Comparison of ENCODE assay signal across 15 cellular contexts in the genomic region with DNA sequence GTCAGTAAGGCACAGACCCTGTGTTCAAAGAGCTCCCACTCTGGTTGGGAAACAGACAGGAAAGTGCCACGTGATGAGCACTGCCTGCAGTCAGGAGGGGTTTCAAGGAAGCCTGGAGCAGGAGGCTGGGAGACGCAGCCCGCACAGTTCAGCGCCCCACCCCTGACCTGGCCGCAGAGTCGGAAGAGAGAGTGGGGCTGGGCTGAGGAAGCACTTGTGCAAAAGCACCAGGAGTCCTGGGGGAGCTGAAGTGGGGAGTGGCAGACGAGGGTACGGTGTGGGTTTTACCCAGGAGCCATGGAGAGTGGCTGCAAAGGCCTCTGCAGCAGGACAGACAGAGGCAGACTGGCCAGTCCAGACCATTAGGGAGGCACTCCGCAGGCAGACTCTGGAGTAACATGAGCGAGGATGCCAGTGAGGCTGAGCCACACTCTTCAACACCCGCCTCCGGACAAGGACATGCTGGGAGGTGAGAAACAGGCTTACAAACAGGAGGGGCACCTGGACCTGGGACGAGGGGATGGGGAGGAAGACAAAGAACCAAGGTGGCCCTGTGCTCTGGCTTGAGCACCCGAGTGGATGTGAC.
DNase-seq lines count a peak whose midpoint lies in the region; ATAC-seq and TF ChIP-seq lines count a peak whose summit lies in the region.
"Had no signal": no experiment of that assay in that cellular context is flagged by ENCODE, and none has a peak within 500 bp of the region (broad histone marks: within the 10 kb centered on the region; RNA-seq: fewer than 3 reads in every experiment).

No MANE protein-coding gene starts in this region.

- H2BK15ac ChIP-seq in H9 (ENCODE audit: low read depth, low read length): no peak overlapping the region

- H3K36me3 ChIP-seq in CD4-positive, CD25-positive, alpha-beta regulatory T cell (ENCODE audit: control insufficient read depth, insufficient read depth, low read length): peaks cover 79% of the 10 kb centered on the region
- peaks cover 0 to 67% (median 0%) of the 10 kb centered on the region in 3 donors for H3K36me3 ChIP-seq in esophagus squamous epithelium

- WGBS in H9 (ENCODE audit: extremely low coverage, insufficient read length, low lambda C conversion rate): no CpG with 5 or more reads among the region's 14 CpGs
- WGBS in esophagus squamous epithelium, 2 donors: 84 to 85% methylated on average over 10 of the region's 14 CpGs

- intact Hi-C loops in natural killer cell (cut with micrococcal nuclease): no loop called here
- intact Hi-C loops in esophagus squamous epithelium (cut with DNase I): no loop called here

- peak overlapping the region in 3 of 4 donors; percentile 54 to 63 (median 59) for H3K4me3 Mint-ChIP-seq in CD4-positive, CD25-positive, alpha-beta regulatory T cell
- H3K4me3 Mint-ChIP-seq in H9 (no peak overlapping the region; a peak in 1 of 5 replicates), natural killer cell (peak overlapping the region; percentile 55), HFFc6 (no peak overlapping the region)
- H3K4me3 Mint-ChIP-seq in activated naive CD8-positive, alpha-beta T cell treated with anti-CD3 and anti-CD28 coated beads, Interleukin-2, amount 10 ng/mL, durations not matched to agents 7 days and 5 days: peak overlapping the region; percentile 63

- peak overlapping the region; percentile 71 for H3K27ac ChIP-seq in CD4-positive, CD25-positive, alpha-beta regulatory T cell (ENCODE audit: insufficient read depth, low read length, poor library complexity, severe bottlenecking)
- no peak overlapping the region for H3K27ac ChIP-seq in H9 (ENCODE audit: insufficient read length, low read depth, low read length)
- no peak overlapping the region for H3K27ac ChIP-seq in esophagus squamous epithelium
- H3K27ac ChIP-seq: body of pancreas, foreskin keratinocyte had no signal

- no peak overlapping the region for H3K9ac ChIP-seq in H9 (ENCODE audit: extremely low read depth, insufficient read length, low read length)

- no peak overlapping the region for H2BK12ac ChIP-seq in H9 (ENCODE audit: insufficient read length, low read depth, low read length)

- H3K4ac ChIP-seq in H9 (ENCODE audit: low read depth, low read length): no peak overlapping the region; the same call in 1 of the 2 replicates

- H4K8ac ChIP-seq in H9 (replicated peaks; ENCODE audit: insufficient read length, low read depth, low read length): no peak overlapping the region

- no peak overlapping the region for H2AFZ ChIP-seq in H9 (ENCODE audit: low read length)

- no peak overlapping the region for H2BK20ac ChIP-seq in H9 (ENCODE audit: low read depth, low read length, poor library complexity, severe bottlenecking)

- no peak overlapping the region for H3K23ac ChIP-seq in H9 (ENCODE audit: insufficient read length, low read depth, low read length)

- H3K4me2 ChIP-seq in H9 (ENCODE audit: insufficient read depth, insufficient read length, low read length): no peak overlapping the region

- no peak overlapping the region for H3T11ph ChIP-seq in H9 (ENCODE audit: low read length)

- no peaks in the 10 kb centered on the region for H3K79me1 ChIP-seq in H9 (ENCODE audit: insufficient read depth, low read depth, low read length, poor library complexity, severe bottlenecking)

- no peak overlapping the region; the same call in 1 of the 2 replicates for H3K14ac ChIP-seq in H9 (ENCODE audit: insufficient read depth, low read length)

- peaks cover 73% of the 10 kb centered on the region for H3K4me1 ChIP-seq in CD4-positive, CD25-positive, alpha-beta regulatory T cell (ENCODE audit: control insufficient read depth, insufficient read depth, low read length, poor library complexity, severe bottlenecking)
- H3K4me1 ChIP-seq in H9 (ENCODE audit: insufficient read depth, low read length) (no peaks in the 10 kb centered on the region), esophagus squamous epithelium (peaks cover 3 to 60% (median 20%) of the 10 kb centered on the region in 3 donors)
- H3K4me1 ChIP-seq: foreskin keratinocyte, HAP-1 had no signal

- no peaks in the 10 kb centered on the region for H3K9me3 Mint-ChIP-seq in CD4-positive, CD25-positive, alpha-beta regulatory T cell
- no peaks in the 10 kb centered on the region for H3K9me3 Mint-ChIP-seq in H9
- no peaks in the 10 kb centered on the region for H3K9me3 Mint-ChIP-seq in activated naive CD8-positive, alpha-beta T cell treated with anti-CD3 and anti-CD28 coated beads, Interleukin-2, amount 10 ng/mL, durations not matched to agents 7 days and 5 days
- H3K9me3 Mint-ChIP-seq in natural killer cell: no peaks in the 10 kb centered on the region
- H3K9me3 Mint-ChIP-seq in HFFc6: no peaks in the 10 kb centered on the region

- no peaks in the 10 kb centered on the region for H3K79me2 ChIP-seq in H9 (ENCODE audit: insufficient read depth, low read length)

- no peak overlapping the region for H2BK5ac ChIP-seq in H9 (ENCODE audit: insufficient read length, low read length)

- no peak for DNase-seq in CD4-positive, CD25-positive, alpha-beta regulatory T cell
- DNase-seq in H9: no peak
- no peak for DNase-seq in activated naive CD8-positive, alpha-beta T cell treated with anti-CD3 and anti-CD28 coated beads, Interleukin-2, amount 10 ng/mL, durations not matched to agents 7 days and 5 days
- DNase-seq in natural killer cell: no peak
- no peak for DNase-seq in HFFc6
- no peak for DNase-seq in esophagus squamous epithelium (lab: John Stamatoyannopoulos, UW)
- DNase-seq: activated T-cell treated with anti-CD3 and anti-CD28 coated beads for 4 hours; body of pancreas; effector CD4-positive, alpha-beta T cell; foreskin keratinocyte; NCI-H2029 treated with DMSO at 0.1 percent for 48 hours; NCI-H748 treated with DMSO at 0.1 percent for 48 hours had no signal

- no peak overlapping the region for H3K56ac ChIP-seq in H9 (ENCODE audit: insufficient read length, low read depth, low read length)

- H3K4me3 ChIP-seq in CD4-positive, CD25-positive, alpha-beta regulatory T cell (ENCODE audit: low read depth, low read length): no peak overlapping the region
- H3K4me3 ChIP-seq in esophagus squamous epithelium: no peak overlapping the region
- H3K4me3 ChIP-seq: body of pancreas, HAP-1 had no signal

- TF ChIP-seq CTCF in H9 (conservative IDR thresholded peaks at IDR 0.05) (no peak), natural killer cell (IDR thresholded peaks at IDR 0.05) (no peak), HFFc6 (IDR thresholded peaks at IDR 0.05) (no peak), esophagus squamous epithelium (IDR thresholded peaks at IDR 0.05) (no peak)

- H3K9me3 ChIP-seq in CD4-positive, CD25-positive, alpha-beta regulatory T cell (ENCODE audit: control insufficient read depth in 2 of 2, low read length in 2 of 2): no peaks in the 10 kb centered on the region
- H3K9me3 ChIP-seq in H9 (ENCODE audit: control insufficient read depth, low read depth, low read length): no peaks in the 10 kb centered on the region
- no peaks in the 10 kb centered on the region for H3K9me3 ChIP-seq in esophagus squamous epithelium
- H3K9me3 ChIP-seq: body of pancreas, HAP-1 had no signal

- POLR2A ChIA-PET in activated naive CD8-positive, alpha-beta T cell treated with anti-CD3 and anti-CD28 coated beads, Interleukin-2, amount 10 ng/mL, durations not matched to agents 7 days and 5 days (lab: Charles Lee): interaction anchor here (0.8 to 1.2 kb wide), 5 partner anchors 15 to 87 kb away, joined by 3 to 5 read pairs (median 4); partner anchors contain the start of gene CCDC88C

- H3K36me3 Mint-ChIP-seq in CD4-positive, CD25-positive, alpha-beta regulatory T cell: peaks cover 45% of the 10 kb centered on the region
- H3K36me3 Mint-ChIP-seq in H9 (ENCODE audit: insufficient read depth in 1 of 3, low read depth in 3 of 3) (peaks cover 2 to 29% (median 10%) of the 10 kb centered on the region in 3 experiments; a peak in 6 of 7 replicates), natural killer cell (no peaks in the 10 kb centered on the region), HFFc6 (ENCODE audit: low read depth) (no peaks in the 10 kb centered on the region)
- H3K36me3 Mint-ChIP-seq in activated naive CD8-positive, alpha-beta T cell treated with anti-CD3 and anti-CD28 coated beads, Interleukin-2, amount 10 ng/mL, durations not matched to agents 7 days and 5 days: peaks cover 32% of the 10 kb centered on the region

- H2BK120ac ChIP-seq in H9 (ENCODE audit: low read depth, low read length, poor library complexity, severe bottlenecking): no peak overlapping the region

- H4K20me1 ChIP-seq in H9 (ENCODE audit: control insufficient read depth, insufficient read depth, insufficient read length): no peaks in the 10 kb centered on the region

- H4K91ac ChIP-seq in H9 (ENCODE audit: insufficient read length, low read depth, low read length): no peak overlapping the region

- no peak for ATAC-seq in CD4-positive, CD25-positive, alpha-beta regulatory T cell (ENCODE audit: low read depth in 2 of 2)
- ATAC-seq in activated naive CD8-positive, alpha-beta T cell treated with anti-CD3 and anti-CD28 coated beads, Interleukin-2, amount 10 ng/mL, durations not matched to agents 7 days and 5 days (ENCODE audit: low read depth): no peak
- ATAC-seq in natural killer cell (no peak), HG03196 (IDR thresholded peaks at IDR 0.05; ENCODE audit: unreplicated experiment) (no peak), HG03175 (IDR thresholded peaks at IDR 0.05; ENCODE audit: unreplicated experiment) (no peak)
- ATAC-seq: body of pancreas, foreskin keratinocyte had no signal

- H2AK5ac ChIP-seq in H9 (ENCODE audit: insufficient read length, low read length): no peak overlapping the region

- peaks cover 2% of the 10 kb centered on the region for H3K23me2 ChIP-seq in H9 (ENCODE audit: insufficient read length, low read depth, low read length, poor library complexity, severe bottlenecking)

- H3K27me3 ChIP-seq in CD4-positive, CD25-positive, alpha-beta regulatory T cell (ENCODE audit: control insufficient read depth, insufficient read depth, low read length): no peaks in the 10 kb centered on the region
- no peaks in the 10 kb centered on the region for H3K27me3 ChIP-seq in H9 (ENCODE audit: insufficient read depth, low read length)
- H3K27me3 ChIP-seq in esophagus squamous epithelium: no peaks in the 10 kb centered on the region
- H3K27me3 ChIP-seq: body of pancreas, foreskin keratinocyte had no signal

- H3K4me1 Mint-ChIP-seq in CD4-positive, CD25-positive, alpha-beta regulatory T cell: peaks cover 10 to 90% (median 61%) of the 10 kb centered on the region in 4 donors
- H3K4me1 Mint-ChIP-seq in H9 (peaks cover 10 to 18% of the 10 kb centered on the region in 2 experiments), natural killer cell (peaks cover 74 to 78% of the 10 kb centered on the region in 2 donors), HFFc6 (ENCODE audit: low read depth) (no peaks in the 10 kb centered on the region)
- H3K4me1 Mint-ChIP-seq in activated naive CD8-positive, alpha-beta T cell treated with anti-CD3 and anti-CD28 coated beads, Interleukin-2, amount 10 ng/mL, durations not matched to agents 7 days and 5 days: peaks cover 75% of the 10 kb centered on the region

- peak overlapping the region; percentile 99 to 100 (median 100) for H3K27ac Mint-ChIP-seq in CD4-positive, CD25-positive, alpha-beta regulatory T cell
- peak overlapping the region; percentile 27 to 92 (median 73) for H3K27ac Mint-ChIP-seq in H9
- peak overlapping the region; percentile 86 for H3K27ac Mint-ChIP-seq in activated naive CD8-positive, alpha-beta T cell treated with anti-CD3 and anti-CD28 coated beads, Interleukin-2, amount 10 ng/mL, durations not matched to agents 7 days and 5 days
- H3K27ac Mint-ChIP-seq in natural killer cell: peak overlapping the region; percentile 100
- H3K27ac Mint-ChIP-seq in HFFc6: no peak overlapping the region

- no peak overlapping the region for H4K5ac ChIP-seq in H9 (ENCODE audit: insufficient read length, low read depth, low read length)

- H3K27me3 Mint-ChIP-seq in CD4-positive, CD25-positive, alpha-beta regulatory T cell: no peaks in the 10 kb centered on the region
- H3K27me3 Mint-ChIP-seq in H9 (ENCODE audit: low read depth) (no peaks in the 10 kb centered on the region), natural killer cell (ENCODE audit: low read depth in 2 of 2) (no peaks in the 10 kb centered on the region), HFFc6 (ENCODE audit: insufficient read depth) (peaks cover 53% of the 10 kb centered on the region)
- H3K27me3 Mint-ChIP-seq in activated naive CD8-positive, alpha-beta T cell treated with anti-CD3 and anti-CD28 coated beads, Interleukin-2, amount 10 ng/mL, durations not matched to agents 7 days and 5 days: no peaks in the 10 kb centered on the region

- no peak for TF ChIP-seq POLR2A in esophagus squamous epithelium (IDR thresholded peaks at IDR 0.05)

- no peak overlapping the region for H3K18ac ChIP-seq in H9 (ENCODE audit: insufficient read length, low read depth, low read length)

Comparison
In these comparisons a context has a peak if more than half of its experiments do, and no peak if none do; other contexts are left out.
1. H3K4me3 Mint-ChIP-seq: peak in CD4-positive, CD25-positive, alpha-beta regulatory T cell (3 of 4), activated naive CD8-positive, alpha-beta T cell treated with anti-CD3 and anti-CD28 coated beads, Interleukin-2, amount 10 ng/mL, durations not matched to agents 7 days and 5 days (single experiment) and natural killer cell (single experiment); none in H9 (0 of 2) and HFFc6 (single experiment).